17 cellular contexts compared by ENCODE assay signal in the genomic region with DNA sequence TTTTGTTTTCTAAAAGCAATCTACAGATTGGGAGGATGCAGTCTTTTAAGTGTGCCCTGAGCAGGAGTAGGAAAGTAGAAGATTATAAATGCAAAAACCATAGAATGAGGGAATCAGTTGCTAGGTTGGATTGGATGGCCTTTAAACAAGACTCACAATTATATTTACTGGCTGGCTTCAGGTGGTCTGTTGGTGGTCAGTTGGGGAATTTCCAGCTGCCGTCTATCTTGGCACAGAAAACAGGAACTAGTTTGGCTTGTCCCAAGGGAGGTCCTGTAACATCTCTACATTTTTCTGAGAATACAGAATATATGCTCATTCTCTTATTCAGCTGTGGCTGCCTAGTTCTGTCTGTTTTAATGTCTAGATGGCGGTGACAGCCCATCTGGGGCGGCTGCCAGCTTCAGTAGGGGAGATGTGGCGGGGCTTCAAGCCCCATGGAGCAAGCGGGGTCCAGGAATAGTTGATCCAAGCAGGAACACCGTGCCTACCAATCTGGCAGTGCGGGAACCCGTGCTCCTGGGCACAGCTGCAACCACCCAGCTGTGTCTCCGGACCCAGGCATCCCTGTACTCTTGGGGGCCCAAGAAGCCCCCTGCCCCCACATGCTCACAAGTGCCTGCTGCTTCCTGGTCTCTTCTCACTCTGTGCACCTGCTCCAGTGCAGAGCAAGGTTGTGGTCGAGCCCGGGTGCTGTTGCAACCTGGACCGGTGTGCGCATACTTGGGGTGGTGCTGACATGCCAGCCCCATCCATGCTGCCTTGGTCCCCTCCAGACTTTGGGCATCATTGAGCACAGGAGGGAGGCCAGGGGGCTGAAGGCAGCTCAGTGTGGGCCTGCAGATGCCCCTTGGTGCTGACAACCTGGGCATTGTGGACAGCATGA.
DNase-seq lines count a peak whose midpoint lies in the region; ATAC-seq and TF ChIP-seq lines count a peak whose summit lies in the region.
"Had no signal": no experiment of that assay in that cellular context is flagged by ENCODE, and none has a peak within 500 bp of the region (broad histone marks: within the 10 kb centered on the region; RNA-seq: fewer than 3 reads in every experiment).

No MANE protein-coding gene starts in this region.

- TF ChIP-seq EP300 in stomach (IDR thresholded peaks at IDR 0.05): no peak

- H3K27ac ChIP-seq in stomach: no peak overlapping the region
- H3K27ac ChIP-seq in Peyer's patch: no peak overlapping the region
- H3K27ac ChIP-seq: right atrium auricular region had no signal

- H3K4me1 ChIP-seq in stomach (no peaks in the 10 kb centered on the region), Peyer's patch (no peaks in the 10 kb centered on the region)
- H3K4me1 ChIP-seq: right atrium auricular region had no signal

- H3K4me3 ChIP-seq in stomach: no peak overlapping the region
- no peak overlapping the region for H3K4me3 ChIP-seq in Peyer's patch
- H3K4me3 ChIP-seq: MG63, right atrium auricular region had no signal

- H3K36me3 ChIP-seq in stomach (no peaks in the 10 kb centered on the region), Peyer's patch (no peaks in the 10 kb centered on the region)
- H3K36me3 ChIP-seq: MG63, right atrium auricular region had no signal

- no peak for TF ChIP-seq POLR2A in stomach (IDR thresholded peaks at IDR 0.05)
- no peak for TF ChIP-seq POLR2A in Peyer's patch (IDR thresholded peaks at IDR 0.05)

- TF ChIP-seq CTCF in GM20000 (IDR thresholded peaks at IDR 0.05; ENCODE audit: extremely low read depth, missing control alignments): no peak
- no peak for TF ChIP-seq CTCF in stomach (IDR thresholded peaks at IDR 0.05)
- no peak for TF ChIP-seq CTCF in Peyer's patch (IDR thresholded peaks at IDR 0.05)

- DNase-seq in GM20000 (ENCODE audit: low spot score): peak; percentile 5
- peak; percentile 18 for DNase-seq in germinal center (ENCODE audit: low spot score)
- no peak for DNase-seq in pons (ENCODE audit: low spot score)
- DNase-seq in HPDE6-E6E7 (ENCODE audit: extremely low spot score): no peak
- no peak for DNase-seq in stomach
- DNase-seq in Peyer's patch: no peak
- DNase-seq: ACHN; activated CD4-positive, alpha-beta T cell treated with anti-CD3 and anti-CD28 coated beads, Interleukin-2, amount 50 U/mL, for 4 hours; activated T-cell treated with anti-CD3 and anti-CD28 coated beads, Interleukin-2, amount 50 U/mL, for 72 hours; Calu3; central memory CD4-positive, alpha-beta T cell; GF-D8 had no signal

- intact Hi-C loops in stomach (cut with DNase I; ENCODE audit: low total_unique reads): no loop called here

- 72 to 84% (median 82%) methylated on average over 7 to 13 of the region's 13 CpGs for WGBS in stomach, 5 donors

- ATAC-seq in GM18498 (IDR thresholded peaks at IDR 0.05; ENCODE audit: unreplicated experiment): peak; percentile 49
- peak; percentile 74 for ATAC-seq in HG03354 (IDR thresholded peaks at IDR 0.05; ENCODE audit: poor library complexity, severe bottlenecking, unreplicated experiment)
- ATAC-seq: activated T-cell treated with anti-CD3 and anti-CD28 coated beads, Interleukin-2, amount 50 U/mL, for 72 hours; natural killer cell treated with Interleukin-12 subunit alpha and Interleukin-12 subunit beta and Interleukin-15 and Interleukin-18, amount 100 ng/mL, for 72 hours had no signal

- H3K9me3 ChIP-seq in stomach (peaks cover 0 to 20% (median 4%) of the 10 kb centered on the region in 4 donors), Peyer's patch (no peaks in the 10 kb centered on the region)
- H3K9me3 ChIP-seq: MG63, right atrium auricular region had no signal

- H3K27me3 ChIP-seq in stomach (no peaks in the 10 kb centered on the region), Peyer's patch (no peaks in the 10 kb centered on the region)
- H3K27me3 ChIP-seq: MG63, right atrium auricular region had no signal

Comparison
In these comparisons a context has a peak if more than half of its experiments do, and no peak if none do; other contexts are left out.
1. DNase-seq: peak in GM20000 (single experiment) and germinal center (single experiment); none in pons (single experiment), HPDE6-E6E7 (single experiment), stomach (single experiment) and Peyer's patch (0 of 3).